7 cellular contexts compared by ENCODE assay signal in genomic region chr1:15846056-15846455, GRCh38. TPM values are rescaled to one million over a fixed set of nuclear protein-coding genes. Genes with fewer than 3 reads are reported as not detected.
DNase-seq lines count a peak whose midpoint lies in the region; ATAC-seq and TF ChIP-seq lines count a peak whose summit lies in the region.
"Not testable (repeated sequence)": the region's sequence is repeated elsewhere in the genome, so short reads cannot be mapped to it uniquely, and the experiment has no call there.

No MANE protein-coding gene starts in this region.

- intact Hi-C loops in CD4-positive, alpha-beta T cell (cut with DNase I, micrococcal nuclease) = loop anchor here (5.0 kb wide), 4 partner anchors 41 to 1066 kb away; partner anchors contain the start of gene FBXO42 (in 1 of the 2)

- peaks cover 16% of the 10 kb centered on the region for H3K4me1 ChIP-seq in neural progenitor cell

- not testable (repeated sequence) for H3K36me3 ChIP-seq in SU-DHL-6 (ENCODE audit: low read length); neural progenitor cell

- H3K79me2 ChIP-seq in SU-DHL-6 (ENCODE audit: insufficient read depth, low read length) (peaks cover 47% of the 10 kb centered on the region), neural progenitor cell (ENCODE audit: low read depth) (peaks cover 50% of the 10 kb centered on the region)

- H3K36me3 Mint-ChIP-seq in CD4-positive, alpha-beta T cell (ENCODE audit: low read depth) = peaks cover 22% of the 10 kb centered on the region
- not testable (repeated sequence) for H3K36me3 Mint-ChIP-seq in IgD-negative memory B cell; activated naive CD8-positive, alpha-beta T cell treated with anti-CD3 and anti-CD28 coated beads, Interleukin-2, amount 10 ng/mL, durations not matched to agents 7 days and 5 days; neural progenitor cell
- peaks cover 14% of the 10 kb centered on the region for H3K36me3 Mint-ChIP-seq in activated CD8-positive, alpha-beta T cell treated with anti-CD3 and anti-CD28 coated beads, Interleukin-2, amount 10 ng/mL, durations not matched to agents 7 days and 5 days (ENCODE audit: low read depth)

- H3K27me3 ChIP-seq in CD4-positive, alpha-beta T cell (ENCODE audit: control insufficient read depth, insufficient read depth, low read length); SU-DHL-6 (ENCODE audit: low read length); neural progenitor cell: not testable (repeated sequence)

- peak overlapping the region; percentile 92 for H3K4me2 ChIP-seq in SU-DHL-6 (ENCODE audit: low read depth, low read length, poor library complexity, severe bottlenecking)
- H3K4me2 ChIP-seq in neural progenitor cell = not testable (repeated sequence)

- not testable (repeated sequence) for ATAC-seq in CD4-positive, alpha-beta T cell (ENCODE audit: poor library complexity); activated CD8-positive, alpha-beta T cell treated with anti-CD3 and anti-CD28 coated beads, Interleukin-2, amount 10 ng/mL, durations not matched to agents 7 days and 5 days; activated naive CD8-positive, alpha-beta T cell treated with anti-CD3 and anti-CD28 coated beads, Interleukin-2, amount 10 ng/mL, durations not matched to agents 7 days and 5 days (ENCODE audit: low read depth); left lobe of liver

- H2AFZ ChIP-seq in SU-DHL-6 (ENCODE audit: low read depth, low read length, severe bottlenecking); neural progenitor cell (replicated peaks): not testable (repeated sequence)

- H3K9me3 Mint-ChIP-seq in CD4-positive, alpha-beta T cell; IgD-negative memory B cell; activated CD8-positive, alpha-beta T cell treated with anti-CD3 and anti-CD28 coated beads, Interleukin-2, amount 10 ng/mL, durations not matched to agents 7 days and 5 days (ENCODE audit: insufficient read depth); activated naive CD8-positive, alpha-beta T cell treated with anti-CD3 and anti-CD28 coated beads, Interleukin-2, amount 10 ng/mL, durations not matched to agents 7 days and 5 days; neural progenitor cell: not testable (repeated sequence)

- TF ChIP-seq CTCF in CD4-positive, alpha-beta T cell (IDR thresholded peaks at IDR 0.05); SU-DHL-6 (IDR thresholded peaks at IDR 0.05; ENCODE audit: insufficient read depth, low read length, poor library complexity, severe bottlenecking); neural progenitor cell (IDR thresholded peaks at IDR 0.05): not testable (repeated sequence)

- H3K4me3 Mint-ChIP-seq in CD4-positive, alpha-beta T cell = peak overlapping the region; percentile 68
- H3K4me3 Mint-ChIP-seq in IgD-negative memory B cell (peak overlapping the region; percentile 44 to 98 (median 88)), neural progenitor cell (peak overlapping the region; percentile 94)
- H3K4me3 Mint-ChIP-seq in activated CD8-positive, alpha-beta T cell treated with anti-CD3 and anti-CD28 coated beads, Interleukin-2, amount 10 ng/mL, durations not matched to agents 7 days and 5 days = peak overlapping the region; percentile 95
- H3K4me3 Mint-ChIP-seq in activated naive CD8-positive, alpha-beta T cell treated with anti-CD3 and anti-CD28 coated beads, Interleukin-2, amount 10 ng/mL, durations not matched to agents 7 days and 5 days = peak overlapping the region; percentile 96

- H3K9me3 ChIP-seq in CD4-positive, alpha-beta T cell (ENCODE audit: control insufficient read depth, low read length); SU-DHL-6 (ENCODE audit: insufficient read depth, low read length); neural progenitor cell (ENCODE audit: low read depth): not testable (repeated sequence)

- H3K9ac ChIP-seq in SU-DHL-6 (ENCODE audit: low read length) = 0 out of 2 replicates have a peak overlapping the region, but pooled peaks have one; percentile 77
- H3K9ac ChIP-seq in neural progenitor cell = not testable (repeated sequence)

- not testable (repeated sequence) for H3K27me3 Mint-ChIP-seq in CD4-positive, alpha-beta T cell; IgD-negative memory B cell; activated CD8-positive, alpha-beta T cell treated with anti-CD3 and anti-CD28 coated beads, Interleukin-2, amount 10 ng/mL, durations not matched to agents 7 days and 5 days (ENCODE audit: low read depth); activated naive CD8-positive, alpha-beta T cell treated with anti-CD3 and anti-CD28 coated beads, Interleukin-2, amount 10 ng/mL, durations not matched to agents 7 days and 5 days; neural progenitor cell (ENCODE audit: insufficient read depth, low read depth)

- not testable (repeated sequence) for H3K27ac ChIP-seq in CD4-positive, alpha-beta T cell (ENCODE audit: low read depth, low read length); neural progenitor cell
- H3K27ac ChIP-seq in SU-DHL-6 (ENCODE audit: low read depth, low read length) = peak overlapping the region; percentile 98

- POLR2A ChIA-PET in CD4-positive, alpha-beta T cell (lab: Charles Lee) = interaction anchor here (10.4 kb wide), 1 partner anchor 10 kb away, joined by 518 read pairs; no protein-coding TSS in a partner anchor
- POLR2A ChIA-PET in activated CD8-positive, alpha-beta T cell treated with anti-CD3 and anti-CD28 coated beads, Interleukin-2, amount 10 ng/mL, durations not matched to agents 7 days and 5 days (lab: Charles Lee) = interaction anchor here (0.7 to 4.8 kb wide), 2 partner anchors 9 to 12 kb away, joined by 4 to 71 read pairs; no protein-coding TSS in a partner anchor
- POLR2A ChIA-PET in activated naive CD8-positive, alpha-beta T cell treated with anti-CD3 and anti-CD28 coated beads, Interleukin-2, amount 10 ng/mL, durations not matched to agents 7 days and 5 days (lab: Charles Lee) = interaction anchor here (1.0 to 6.8 kb wide), 4 partner anchors 9 to 130 kb away, joined by 5 to 159 read pairs (median 60); partner anchors contain the start of gene ZBTB17

- H3K4me3 ChIP-seq in SU-DHL-6 (ENCODE audit: insufficient read depth, low read length, poor library complexity, severe bottlenecking); neural progenitor cell: not testable (repeated sequence)

- peaks cover 43% of the 10 kb centered on the region for H3K4me1 Mint-ChIP-seq in CD4-positive, alpha-beta T cell (ENCODE audit: low read depth)
- peaks cover 30 to 42% (median 33%) of the 10 kb centered on the region in 3 donors for H3K4me1 Mint-ChIP-seq in IgD-negative memory B cell
- peaks cover 36% of the 10 kb centered on the region for H3K4me1 Mint-ChIP-seq in activated CD8-positive, alpha-beta T cell treated with anti-CD3 and anti-CD28 coated beads, Interleukin-2, amount 10 ng/mL, durations not matched to agents 7 days and 5 days (ENCODE audit: low read depth)
- peaks cover 29% of the 10 kb centered on the region for H3K4me1 Mint-ChIP-seq in activated naive CD8-positive, alpha-beta T cell treated with anti-CD3 and anti-CD28 coated beads, Interleukin-2, amount 10 ng/mL, durations not matched to agents 7 days and 5 days
- peaks cover 42% of the 10 kb centered on the region for H3K4me1 Mint-ChIP-seq in neural progenitor cell

- peak overlapping the region; percentile 96 for H3K27ac Mint-ChIP-seq in CD4-positive, alpha-beta T cell
- peak overlapping the region in 2 of 3 donors; percentile 91 to 98 for H3K27ac Mint-ChIP-seq in IgD-negative memory B cell
- peak overlapping the region; percentile 97 for H3K27ac Mint-ChIP-seq in activated CD8-positive, alpha-beta T cell treated with anti-CD3 and anti-CD28 coated beads, Interleukin-2, amount 10 ng/mL, durations not matched to agents 7 days and 5 days
- peak overlapping the region; percentile 56 for H3K27ac Mint-ChIP-seq in activated naive CD8-positive, alpha-beta T cell treated with anti-CD3 and anti-CD28 coated beads, Interleukin-2, amount 10 ng/mL, durations not matched to agents 7 days and 5 days
- H3K27ac Mint-ChIP-seq in neural progenitor cell = not testable (repeated sequence)

- not testable (repeated sequence) for H4K20me1 ChIP-seq in SU-DHL-6 (ENCODE audit: low read depth, low read length); neural progenitor cell (ENCODE audit: low read depth)

- CTCF ChIA-PET in CD4-positive, alpha-beta T cell (lab: Charles Lee) = interaction anchor here (0.7 to 1.5 kb wide), 3 partner anchors 9 to 13 kb away, joined by 3 to 4 read pairs (median 4); no protein-coding TSS in a partner anchor
- CTCF ChIA-PET in activated CD8-positive, alpha-beta T cell treated with anti-CD3 and anti-CD28 coated beads, Interleukin-2, amount 10 ng/mL, durations not matched to agents 7 days and 5 days (lab: Charles Lee) = interaction anchor here (1.8 kb wide), 1 partner anchor 12 kb away, joined by 5 read pairs; no protein-coding TSS in a partner anchor

- H3F3A ChIP-seq in SU-DHL-6 (ENCODE audit: insufficient read depth) = peaks cover 59% of the 10 kb centered on the region
- peaks cover 62% of the 10 kb centered on the region for H3F3A ChIP-seq in neural progenitor cell (ENCODE audit: low read depth)

- not testable (repeated sequence) for H3K9me2 ChIP-seq in SU-DHL-6 (replicated peaks; ENCODE audit: insufficient read depth, low read length)

- DNase-seq in CD4-positive, alpha-beta T cell; activated naive CD8-positive, alpha-beta T cell treated with anti-CD3 and anti-CD28 coated beads, Interleukin-2, amount 10 ng/mL, durations not matched to agents 7 days and 5 days; neural progenitor cell (ENCODE audit: low spot score): not testable (repeated sequence)
- peak; percentile 18 for DNase-seq in activated CD8-positive, alpha-beta T cell treated with anti-CD3 and anti-CD28 coated beads, Interleukin-2, amount 10 ng/mL, durations not matched to agents 7 days and 5 days
- DNase-seq in left lobe of liver (ENCODE audit: low spot score) = peak; percentile 41

RNA-seq across cellular contexts. Expression of gene SPEN, which starts 1.5 kb away (rescaled TPM):
- total RNA-seq in CD4-positive, alpha-beta T cell = 10 to 100 TPM; 73.5 to 76.7 TPM
- polyA plus RNA-seq in IgD-negative memory B cell = 43.2 TPM
- total RNA-seq in activated CD8-positive, alpha-beta T cell treated with anti-CD3 and anti-CD28 coated beads, Interleukin-2, amount 10 ng/mL, durations not matched to agents 7 days and 5 days = 10 to 100 TPM; 65.0 to 66.3 TPM
- total RNA-seq in activated naive CD8-positive, alpha-beta T cell treated with anti-CD3 and anti-CD28 coated beads, Interleukin-2, amount 10 ng/mL, durations not matched to agents 7 days and 5 days = 10 to 100 TPM; 68.8 to 69.8 TPM
- total RNA-seq in left lobe of liver (28.7 TPM), neural progenitor cell (ENCODE audit: low replicate concordance) (40.1 and 59.6 TPM in 2 replicates)

RNA-seq across cellular contexts. Expression of gene UQCRHL, which starts 38.6 kb away (rescaled TPM):
- under 1 TPM; 0.25 to 0.69 TPM for total RNA-seq in CD4-positive, alpha-beta T cell
- polyA plus RNA-seq in IgD-negative memory B cell = 1.3 TPM
- 1 to 10 TPM; 2.4 to 2.8 TPM for total RNA-seq in activated CD8-positive, alpha-beta T cell treated with anti-CD3 and anti-CD28 coated beads, Interleukin-2, amount 10 ng/mL, durations not matched to agents 7 days and 5 days
- total RNA-seq in activated naive CD8-positive, alpha-beta T cell treated with anti-CD3 and anti-CD28 coated beads, Interleukin-2, amount 10 ng/mL, durations not matched to agents 7 days and 5 days = 1 to 10 TPM; 1.8 to 1.9 TPM
- 0.98 TPM for total RNA-seq in left lobe of liver
- total RNA-seq in neural progenitor cell (ENCODE audit: low replicate concordance) = 2.8 and 4.8 TPM in 2 replicates
